Comparison of ENCODE assay signal across 12 cellular contexts in genomic region chr3:16059081-16059537, GRCh38.
DNase-seq lines count a peak whose midpoint lies in the region; ATAC-seq and TF ChIP-seq lines count a peak whose summit lies in the region.
"Had no signal": no experiment of that assay in that cellular context is flagged by ENCODE, and none has a peak within 500 bp of the region (broad histone marks: within the 10 kb centered on the region; RNA-seq: fewer than 3 reads in every experiment).

No MANE protein-coding gene starts in this region.

- peaks cover 27% of the 10 kb centered on the region for H3F3A ChIP-seq in PC-9 (ENCODE audit: insufficient read depth, low read depth)
- no peaks in the 10 kb centered on the region for H3F3A ChIP-seq in neural progenitor cell (ENCODE audit: low read depth)

- no peaks in the 10 kb centered on the region for H3K9me2 ChIP-seq in PC-9 (ENCODE audit: insufficient read depth)

- no peak overlapping the region for H2AFZ ChIP-seq in PC-9
- no peak overlapping the region for H2AFZ ChIP-seq in neural progenitor cell (replicated peaks)

- H3K79me2 ChIP-seq in PC-9 (ENCODE audit: low read depth), result no peaks in the 10 kb centered on the region
- no peaks in the 10 kb centered on the region for H3K79me2 ChIP-seq in mesendoderm (ENCODE audit: control insufficient read depth, insufficient read depth, low read length)
- H3K79me2 ChIP-seq in neural progenitor cell (ENCODE audit: low read depth), result no peaks in the 10 kb centered on the region

- H3K4me1 Mint-ChIP-seq in chondrocyte (ENCODE audit: low read depth) (peaks cover 47% of the 10 kb centered on the region), neural progenitor cell (no peaks in the 10 kb centered on the region)
- H3K4me1 Mint-ChIP-seq in activated naive CD8-positive, alpha-beta T cell treated with anti-CD3 and anti-CD28 coated beads for 36 hours, result no peaks in the 10 kb centered on the region

- no peak for DNase-seq in PC-9
- DNase-seq in chondrocyte (ENCODE audit: low spot score), result no peak
- DNase-seq in mesendoderm, result peak; percentile 50
- DNase-seq in thyroid gland, result no peak
- no peak for DNase-seq in neural progenitor cell (ENCODE audit: low spot score)
- DNase-seq in activated naive CD8-positive, alpha-beta T cell treated with anti-CD3 and anti-CD28 coated beads for 36 hours, result no peak
- DNase-seq: activated CD4-positive, alpha-beta T cell treated with anti-CD3 and anti-CD28 coated beads, Interleukin-2, amount 50 U/mL, for 4 hours; anterior cingulate cortex had no signal

- H3K18ac ChIP-seq in mesendoderm (ENCODE audit: low read length), result no peak overlapping the region

- ATAC-seq in GM21786 (IDR thresholded peaks at IDR 0.05; ENCODE audit: unreplicated experiment), result no peak
- ATAC-seq: left lobe of liver had no signal

- BruUV-seq in PC-9 (replicated peaks; lab: Mats Ljungman, UMichigan), result no TSS peak

- H3K4me1 ChIP-seq in PC-9 (replicated peaks; ENCODE audit: insufficient read depth), result peaks cover 44% of the 10 kb centered on the region
- H3K4me1 ChIP-seq in mesendoderm (ENCODE audit: control insufficient read depth, low read depth, low read length), result no peaks in the 10 kb centered on the region
- peaks cover 4 to 43% of the 10 kb centered on the region in 2 donors for H3K4me1 ChIP-seq in thyroid gland
- no peaks in the 10 kb centered on the region for H3K4me1 ChIP-seq in neural progenitor cell

- H3K36me3 ChIP-seq in PC-9 (ENCODE audit: low read depth) (no peaks in the 10 kb centered on the region), mesendoderm (ENCODE audit: control insufficient read depth, insufficient read depth, low read length) (no peaks in the 10 kb centered on the region), thyroid gland (no peaks in the 10 kb centered on the region), neural progenitor cell (no peaks in the 10 kb centered on the region)

- no peak for TF ChIP-seq CTCF in PC-9 (conservative IDR thresholded peaks at IDR 0.05)
- TF ChIP-seq CTCF in chondrocyte (IDR thresholded peaks at IDR 0.05), result no peak
- TF ChIP-seq CTCF in thyroid gland (IDR thresholded peaks at IDR 0.05), result no peak
- no peak for TF ChIP-seq CTCF in neural progenitor cell (IDR thresholded peaks at IDR 0.05)

- no peaks in the 10 kb centered on the region for H3K27me3 Mint-ChIP-seq in chondrocyte (ENCODE audit: low read depth)
- no peaks in the 10 kb centered on the region for H3K27me3 Mint-ChIP-seq in neural progenitor cell (ENCODE audit: insufficient read depth, low read depth)
- H3K27me3 Mint-ChIP-seq in activated naive CD8-positive, alpha-beta T cell treated with anti-CD3 and anti-CD28 coated beads for 36 hours, result peaks cover 9% of the 10 kb centered on the region

- H3K9me3 ChIP-seq in PC-9 (ENCODE audit: insufficient read depth, low read depth) (0 out of 2 replicates have a peak, but pooled peaks cover 5% of the 10 kb centered on the region), thyroid gland (no peaks in the 10 kb centered on the region), neural progenitor cell (ENCODE audit: low read depth) (no peaks in the 10 kb centered on the region)

- H3K4me3 Mint-ChIP-seq in chondrocyte (ENCODE audit: unreplicated experiment) (no peak overlapping the region), neural progenitor cell (no peak overlapping the region)
- no peak overlapping the region for H3K4me3 Mint-ChIP-seq in activated naive CD8-positive, alpha-beta T cell treated with anti-CD3 and anti-CD28 coated beads for 36 hours

- POLR2A ChIA-PET in PC-9 (lab: Charles Lee; ENCODE audit: unreplicated experiment), result interaction anchor here (0.6 kb wide), 1 partner anchor 199 kb away, joined by 3 read pairs; no protein-coding TSS in a partner anchor

- H3K27ac Mint-ChIP-seq in chondrocyte (ENCODE audit: unreplicated experiment) (peak overlapping the region; percentile 25), neural progenitor cell (no peak overlapping the region)
- H3K27ac Mint-ChIP-seq in activated naive CD8-positive, alpha-beta T cell treated with anti-CD3 and anti-CD28 coated beads for 36 hours, result no peak overlapping the region

- H3K36me3 Mint-ChIP-seq in chondrocyte (ENCODE audit: low read depth) (no peaks in the 10 kb centered on the region), neural progenitor cell (no peaks in the 10 kb centered on the region)
- no peaks in the 10 kb centered on the region for H3K36me3 Mint-ChIP-seq in activated naive CD8-positive, alpha-beta T cell treated with anti-CD3 and anti-CD28 coated beads for 36 hours

- CTCF ChIA-PET in PC-9 (lab: Charles Lee), result interaction anchor here (0.6 to 0.9 kb wide), 3 partner anchors 9 to 793 kb away, joined by 3 read pairs; no protein-coding TSS in a partner anchor

- no peak overlapping the region for H2BK120ac ChIP-seq in mesendoderm (ENCODE audit: low read depth, low read length)

- WGBS in mesendoderm (ENCODE audit: extremely low coverage, insufficient coverage, low lambda C conversion rate), result no CpG with 5 or more reads among the region's 5 CpGs
- WGBS in thyroid gland, 2 donors, result 88 to 93% methylated on average over 5 of the region's 5 CpGs

- H3K79me1 ChIP-seq in mesendoderm (ENCODE audit: low read length), result no peaks in the 10 kb centered on the region

- no peak overlapping the region for H3K4me3 ChIP-seq in PC-9
- no peak overlapping the region for H3K4me3 ChIP-seq in mesendoderm (ENCODE audit: low read length)
- no peak overlapping the region for H3K4me3 ChIP-seq in thyroid gland (replicated peaks in 1 of 3)
- no peak overlapping the region for H3K4me3 ChIP-seq in neural progenitor cell
- H3K4me3 ChIP-seq: SK-N-MC had no signal

- no peak overlapping the region for H2BK15ac ChIP-seq in mesendoderm (replicated peaks; ENCODE audit: low read depth)

- H3K4ac ChIP-seq in mesendoderm (ENCODE audit: low read depth, low read length), result no peak overlapping the region

- H3K9ac ChIP-seq in mesendoderm (ENCODE audit: low read length) (no peak overlapping the region), neural progenitor cell (no peak overlapping the region)
- H3K9ac ChIP-seq: KMS-11 had no signal

- H4K20me1 ChIP-seq in PC-9 (ENCODE audit: insufficient read depth) (no peaks in the 10 kb centered on the region), neural progenitor cell (ENCODE audit: low read depth) (no peaks in the 10 kb centered on the region)

- H3K27me3 ChIP-seq in PC-9 (ENCODE audit: insufficient read depth, low read depth) (no peaks in the 10 kb centered on the region), mesendoderm (ENCODE audit: insufficient read depth, low read length, poor library complexity) (no peaks in the 10 kb centered on the region), thyroid gland (no peaks in the 10 kb centered on the region), neural progenitor cell (no peaks in the 10 kb centered on the region)

- H2AK5ac ChIP-seq in mesendoderm (ENCODE audit: low read length), result no peak overlapping the region

- H3K56ac ChIP-seq in mesendoderm (ENCODE audit: low read length), result no peak overlapping the region

- peak overlapping the region; percentile 63 for H3K4me2 ChIP-seq in PC-9
- no peak overlapping the region for H3K4me2 ChIP-seq in mesendoderm (ENCODE audit: low read length)
- H3K4me2 ChIP-seq in neural progenitor cell, result no peak overlapping the region
- H3K4me2 ChIP-seq: KMS-11 had no signal

- no peak overlapping the region for H4K8ac ChIP-seq in mesendoderm (ENCODE audit: low read depth, low read length)

- H4K5ac ChIP-seq in mesendoderm (ENCODE audit: low read length), result no peak overlapping the region

- H3K9me3 Mint-ChIP-seq in chondrocyte (ENCODE audit: low read depth) (no peaks in the 10 kb centered on the region), neural progenitor cell (no peaks in the 10 kb centered on the region)
- H3K9me3 Mint-ChIP-seq in activated naive CD8-positive, alpha-beta T cell treated with anti-CD3 and anti-CD28 coated beads for 36 hours, result no peaks in the 10 kb centered on the region

- TF ChIP-seq POLR2A in thyroid gland (IDR thresholded peaks at IDR 0.05), result no peak

- no peak overlapping the region for H3K23ac ChIP-seq in mesendoderm (ENCODE audit: low read length)

- H3K27ac ChIP-seq in PC-9 (peak overlapping the region; percentile 77), mesendoderm (ENCODE audit: low read depth, low read length) (no peak overlapping the region), thyroid gland (peak overlapping the region; percentile 61 to 83 (median 76)), neural progenitor cell (no peak overlapping the region)
- H3K27ac ChIP-seq: KMS-11, SK-N-MC had no signal

- intact Hi-C loops in PC-9 (cut with micrococcal nuclease; ENCODE audit: unreplicated experiment) (no loop called here), thyroid gland (cut with DNase I) (no loop called here)

- H2BK5ac ChIP-seq in mesendoderm (ENCODE audit: low read length), result no peak overlapping the region

Comparison
In these comparisons a context has a peak if more than half of its experiments do, and no peak if none do; other contexts are left out.
1. H3K27ac ChIP-seq: peak in PC-9 (single experiment) and thyroid gland (3 of 3); none in mesendoderm (single experiment) and neural progenitor cell (single experiment).